In the genomic region with DNA sequence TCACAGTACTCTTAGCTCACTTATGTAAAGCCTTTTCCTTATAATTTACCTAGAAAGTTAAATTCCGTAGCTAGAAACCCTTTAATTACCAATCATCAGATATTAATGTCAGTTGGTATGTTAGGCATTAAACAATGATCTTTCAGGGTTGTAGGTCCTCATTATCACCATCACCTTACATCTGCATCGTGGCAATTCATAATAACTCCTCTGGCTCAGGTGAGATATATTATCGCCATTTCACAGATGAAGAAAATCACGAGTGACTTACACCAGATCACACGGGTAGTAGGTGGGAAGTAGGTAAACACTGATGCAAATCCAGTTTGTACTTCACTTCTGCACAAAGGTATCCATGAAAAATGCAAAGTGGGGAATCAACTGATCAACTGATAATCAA, we compare ENCODE assay signal across 8 cellular contexts. TPM values are rescaled to one million over a fixed set of nuclear protein-coding genes. Genes with fewer than 3 reads are reported as not detected.
DNase-seq lines count a peak whose midpoint lies in the region; ATAC-seq, FAIRE-seq and TF ChIP-seq lines count a peak whose summit lies in the region.

No MANE protein-coding gene starts in this region.

- H3K36me3 ChIP-seq in GM12878 (ENCODE audit: control insufficient read depth in 2 of 2, insufficient read depth in 2 of 2, low read length in 1 of 2) (no peaks in the 10 kb centered on the region; a peak in 1 of 4 replicates), mesodermal cell (ENCODE audit: control insufficient read depth, insufficient read depth, low read length) (peaks cover 24% of the 10 kb centered on the region)

- SMC1A ChIA-PET in GM12878 (lab: Charles Lee; ENCODE audit: uncharacterized antibody, unreplicated experiment): interaction anchor here (0.5 to 1.7 kb wide), 4 partner anchors 27 to 670 kb away, joined by 3 to 5 read pairs (median 4); no protein-coding TSS in a partner anchor

- peak overlapping the region; percentile 97 for H2AFZ ChIP-seq in GM12878 (ENCODE audit: control insufficient read depth, low read depth, low read length)

- H3K79me2 ChIP-seq in GM12878 (ENCODE audit: control insufficient read depth, insufficient read depth, low read length): peaks cover 22% of the 10 kb centered on the region

- in situ Hi-C loops in GM12878 (cut with MboI): no loop called here

- RAD21 ChIA-PET in GM12878 (lab: Charles Lee; ENCODE audit: unreplicated experiment): interaction anchor here (1.2 kb wide), 1 partner anchor 26 kb away, joined by 3 read pairs; no protein-coding TSS in a partner anchor

- TF ChIP-seq EP300 in GM12878 (IDR thresholded peaks at IDR 0.05; ENCODE audit: borderline replicate concordance in 1 of 2, control insufficient read depth in 1 of 2, low read depth in 2 of 2, low read length in 2 of 2): no peak

- TF ChIP-seq RAD21 in GM12878 (IDR thresholded peaks at IDR 0.05; ENCODE audit: insufficient read depth, low read depth, low read length): no peak

- TF ChIP-seq CTCF in D721Med (IDR thresholded peaks at IDR 0.05; ENCODE audit: insufficient read depth, missing control alignments) (no peak), GM12878 (IDR thresholded peaks at IDR 0.05 in 2 of 3, conservative IDR thresholded peaks at IDR 0.05 in 1 of 3; ENCODE audit: control insufficient read depth in 2 of 3, extremely low read depth in 1 of 3, insufficient read depth in 1 of 3, low read depth in 3 of 3, low read length in 3 of 3) (no peak)

- DNase-seq in D721Med (ENCODE audit: insufficient read length, low spot score) (no peak), GM12878 (ENCODE audit: low read depth, low spot score) (no peak), RCC 7860 (ENCODE audit: low spot score) (no peak), AG08396 (ENCODE audit: low spot score) (no peak)
- no peak for DNase-seq in stimulated activated CD4-positive, alpha-beta T cell treated with anti-CD3 and anti-CD28 coated beads, Interleukin-2, amount 100 ng/mL, for 24 hours

- no TSS peak for BruUV-seq in GM12878 (replicated peaks; lab: Mats Ljungman, UMichigan)

- ATAC-seq in HG03039 (IDR thresholded peaks at IDR 0.05; ENCODE audit: unreplicated experiment) (peak; percentile 4), GM12878 (peak; percentile 5), HG03159 (IDR thresholded peaks at IDR 0.05; ENCODE audit: unreplicated experiment) (no peak)

- H3K9ac ChIP-seq in GM12878 (ENCODE audit: control insufficient read depth, insufficient read depth, low read length): peak overlapping the region; percentile 96

- H3K4me3 ChIP-seq in GM12878 (peak overlapping the region; percentile 93), mesodermal cell (ENCODE audit: extremely low read depth, insufficient read depth, low read length, poor library complexity, severe bottlenecking) (peak overlapping the region; percentile 93)

- WGBS in GM12878 (ENCODE audit: insufficient coverage, insufficient replicate concordance, low lambda C conversion rate, missing lambda C conversion rate): 2% methylated on average over 5 of the region's 5 CpGs
- 20% methylated on average over 1 of the region's 5 CpGs; no CpG with 5 or more reads in 1 of the 2 experiments for WGBS in mesodermal cell (ENCODE audit: insufficient coverage in 2 of 2), 2 experiments

- H3K4me1 ChIP-seq in GM12878 (ENCODE audit: control insufficient read depth, insufficient read depth, low read length): peaks cover 9% of the 10 kb centered on the region
- peaks cover 4% of the 10 kb centered on the region for H3K4me1 ChIP-seq in mesodermal cell (ENCODE audit: control insufficient read depth, insufficient read depth, low read length, poor library complexity, severe bottlenecking)

- H3K9me3 ChIP-seq in GM12878 (replicated peaks; ENCODE audit: control insufficient read depth, insufficient read depth, low read length): no peaks in the 10 kb centered on the region
- H3K9me3 ChIP-seq in mesodermal cell (ENCODE audit: control insufficient read depth, low read length): no peaks in the 10 kb centered on the region

- TF ChIP-seq POLR2A in GM12878 (IDR thresholded peaks at IDR 0.05; ENCODE audit: low read depth, low read length): no peak

- H3K4me2 ChIP-seq in GM12878 (ENCODE audit: control insufficient read depth, insufficient read depth): peak overlapping the region; percentile 82

- CTCF ChIA-PET in GM12878 (lab: Yijun Ruan, JAX): interaction anchor here (1.1 to 3.8 kb wide), 5 partner anchors 20 to 249 kb away, joined by 4 to 21 read pairs (median 7); a partner anchor contains a TSS

- H3K27ac ChIP-seq in GM12878 (ENCODE audit: control insufficient read depth, insufficient read depth) (peak overlapping the region; percentile 83), mesodermal cell (ENCODE audit: low read depth, low read length, severe bottlenecking) (peak overlapping the region; percentile 95)

- FAIRE-seq in D721Med (lab: Jason Lieb, UNC): peak; percentile 11
- no peak for FAIRE-seq in GM12878 (lab: Jason Lieb, UNC)
- no peak for FAIRE-seq in RCC 7860 (lab: Jason Lieb, UNC)

- intact Hi-C loops in GM12878 (cut with micrococcal nuclease; ENCODE audit: unreplicated experiment): no loop called here

- H3K27me3 ChIP-seq in GM12878 (replicated peaks in 1 of 2; ENCODE audit: control insufficient read depth in 2 of 2, insufficient read depth in 2 of 2, low read length in 1 of 2): no peaks in the 10 kb centered on the region

- no peaks in the 10 kb centered on the region for H4K20me1 ChIP-seq in GM12878 (ENCODE audit: control insufficient read depth, insufficient read depth)

- POLR2A ChIA-PET in GM12878 (lab: Charles Lee): interaction anchor here (1.2 kb wide), 1 partner anchor 12 kb away, joined by 3 read pairs; no protein-coding TSS in a partner anchor

TF ChIP-seq in GM12878, 131 proteins besides CTCF, POLR2A, EP300 and RAD21:
- no peak for TF ChIP-seq NR2C1 (IDR thresholded peaks at IDR 0.05)

RNA-seq across cellular contexts. Expression of a gene that starts 0.6 kb away (rescaled TPM):
- total RNA-seq in GM12878 (2013; cell fraction: nucleolus; rRNA removed): 56.9 and 60.2 TPM in 2 replicates
- total RNA-seq in GM12878 (2014; rRNA removed) (32.1 and 33.4 TPM in 2 replicates), GM12878 (2014; rRNA removed; fragmentation: Illumina TruSeq; extraction: Trizol) (33.1 and 36.4 TPM in 2 replicates), GM12878 (2021) (45.4 and 46.0 TPM in 2 replicates)
- polyA plus RNA-seq in GM12878 (2011; ENCODE audit: low read depth): 8.3 TPM
- polyA plus RNA-seq in GM12878 (2011; rRNA removed) (24.2 and 26.9 TPM in 2 replicates), GM12878 (2014; fragmentation: Illumina TruSeq; extraction: Trizol) (24.1 and 35.4 TPM in 2 replicates), GM12878 (2014; fragmentation: Nextera tagmentation; extraction: Ambion mirVana) (10 to 100 TPM; 10.9 to 24.3 TPM), GM12878 (2014; rRNA removed) (26.7 and 31.6 TPM in 2 replicates), GM12878 (2016; fragmentation: Nextera tagmentation; extraction: Ambion mirVana) (10 to 100 TPM; 26.9 to 34.5 TPM)
- 12.1 and 15.0 TPM in 2 replicates for polyA plus RNA-seq in GM12878 (2011; cell fraction: cytosol; rRNA removed)
- polyA plus RNA-seq in GM12878 (2011; cell fraction: nucleus; rRNA removed): 28.2 and 37.9 TPM in 2 replicates
- 12.0 and 16.2 TPM in 2 replicates for polyA plus RNA-seq in GM12878 (2012)
- polyA minus RNA-seq in GM12878 (2011; rRNA and poly(A)+ RNA removed): 29.1 and 41.2 TPM in 2 replicates
- 13.3 and 15.5 TPM in 2 replicates for polyA minus RNA-seq in GM12878 (2011; cell fraction: cytosol; rRNA and poly(A)+ RNA removed)
- polyA minus RNA-seq in GM12878 (2011; cell fraction: nucleus; rRNA and poly(A)+ RNA removed): 19.6 and 22.8 TPM in 2 replicates
- 40.5 TPM for polyA plus RNA-seq in mesodermal cell (2013, experiment 1 of 2)
- polyA plus RNA-seq in mesodermal cell (2013, experiment 2 of 2): 42.9 TPM

RNA-seq across cellular contexts. Expression of a gene that starts 51.0 kb away (rescaled TPM):
- 10.3 and 10.5 TPM in 2 replicates for total RNA-seq in GM12878 (2013; cell fraction: nucleolus; rRNA removed)
- 27.6 and 31.8 TPM in 2 replicates for total RNA-seq in GM12878 (2014; rRNA removed)
- 25.4 and 26.1 TPM in 2 replicates for total RNA-seq in GM12878 (2014; rRNA removed; fragmentation: Illumina TruSeq; extraction: Trizol)
- 30.5 and 33.1 TPM in 2 replicates for total RNA-seq in GM12878 (2021)
- 7.7 TPM for polyA plus RNA-seq in GM12878 (2011; ENCODE audit: low read depth)
- polyA plus RNA-seq in GM12878 (2011; rRNA removed): 16.7 and 23.0 TPM in 2 replicates
- 10.4 TPM in 2 replicates for polyA plus RNA-seq in GM12878 (2011; cell fraction: cytosol; rRNA removed)
- polyA plus RNA-seq in GM12878 (2011; cell fraction: nucleus; rRNA removed): 19.6 and 29.7 TPM in 2 replicates
- 11.2 and 13.2 TPM in 2 replicates for polyA plus RNA-seq in GM12878 (2012)
- 21.8 and 27.5 TPM in 2 replicates for polyA plus RNA-seq in GM12878 (2014; fragmentation: Illumina TruSeq; extraction: Trizol)
- polyA plus RNA-seq in GM12878 (2014; fragmentation: Nextera tagmentation; extraction: Ambion mirVana): 10 to 100 TPM; 11.7 to 11.8 TPM
- polyA plus RNA-seq in GM12878 (2014; rRNA removed): 16.1 and 16.7 TPM in 2 replicates
- polyA plus RNA-seq in GM12878 (2016; fragmentation: Nextera tagmentation; extraction: Ambion mirVana): 10 to 100 TPM in 1 of 2 experiments, 1 to 10 TPM in 1; 8.0 to 16.6 TPM
- polyA minus RNA-seq in GM12878 (2011; rRNA and poly(A)+ RNA removed): 16.8 and 19.0 TPM in 2 replicates
- polyA minus RNA-seq in GM12878 (2011; cell fraction: cytosol; rRNA and poly(A)+ RNA removed): 11.4 and 11.9 TPM in 2 replicates
- 9.3 TPM in 2 replicates for polyA minus RNA-seq in GM12878 (2011; cell fraction: nucleus; rRNA and poly(A)+ RNA removed)
- polyA plus RNA-seq in mesodermal cell (2013, experiment 1 of 2): 8.9 TPM
- polyA plus RNA-seq in mesodermal cell (2013, experiment 2 of 2): 11.6 TPM
